12 cellular contexts compared by ENCODE assay signal in genomic region chr11:316891-317291, GRCh38. TPM values are rescaled to one million over a fixed set of nuclear protein-coding genes. Genes with fewer than 3 reads are reported as not detected.
A peak's percentile ranks its signal among the peaks of the same experiment; 100 is the strongest.
DNase-seq lines count a peak whose midpoint lies in the region; ATAC-seq and TF ChIP-seq lines count a peak whose summit lies in the region.
"Had no signal": no experiment of that assay in that cellular context is flagged by ENCODE, and none has a peak within 500 bp of the region (broad histone marks: within the 10 kb centered on the region; RNA-seq: fewer than 3 reads in every experiment).

No MANE protein-coding gene starts in this region.

- peak overlapping the region; percentile 98 for H3K27ac Mint-ChIP-seq in central memory CD8-positive, alpha-beta T cell (ENCODE audit: low read depth)

- H3K4me3 ChIP-seq in heart right ventricle (peak overlapping the region; percentile 55 to 85 (median 75)), mononuclear cell (ENCODE audit: low read length) (peak overlapping the region; percentile 80), vagina (peak overlapping the region; percentile 63 to 82), adrenal gland (peak overlapping the region in 1 of 4 donors; percentile 45)

- 41 to 51% methylated on average over 7 of the region's 7 CpGs for WGBS in heart right ventricle, 2 donors
- 63 to 71% (median 67%) methylated on average over 7 of the region's 7 CpGs for WGBS in adrenal gland, 4 donors

- TF ChIP-seq POLR2A in vagina (IDR thresholded peaks at IDR 0.05) (no peak), adrenal gland (IDR thresholded peaks at IDR 0.05) (no peak)

- H3K4me1 Mint-ChIP-seq in central memory CD8-positive, alpha-beta T cell = peaks cover 59% of the 10 kb centered on the region

- intact Hi-C loops in heart right ventricle (cut with DNase I) (loop anchor here in 1 of 10 donors (10.0 kb wide), 1 partner anchor 62 kb away; no protein-coding TSS in a partner anchor), Right ventricle myocardium inferior (cut with DNase I) (no loop called here), vagina (cut with DNase I) (no loop called here), adrenal gland (cut with DNase I) (no loop called here)

- DNase-seq in heart right ventricle = no peak
- no peak for DNase-seq in Right ventricle myocardium inferior (ENCODE audit: missing footprints)
- no peak for DNase-seq in central memory CD8-positive, alpha-beta T cell (ENCODE audit: low spot score in 2 of 2)
- no peak for DNase-seq in vagina (ENCODE audit: extremely low spot score in 2 of 2)
- DNase-seq in adrenal gland = no peak
- no peak for DNase-seq in HT-29 (ENCODE audit: low spot score)
- DNase-seq in DMS79 (lab: John Stamatoyannopoulos, UW) = no peak
- DNase-seq: AML-193, hypothalamus, NCI-H146 had no signal

- peaks cover 0 to 23% (median 0%) of the 10 kb centered on the region in 9 donors for H3K36me3 ChIP-seq in heart right ventricle
- H3K36me3 ChIP-seq in vagina = no peaks in the 10 kb centered on the region
- no peaks in the 10 kb centered on the region for H3K36me3 ChIP-seq in adrenal gland (replicated peaks in 1 of 2)

- peaks cover 0 to 23% (median 12%) of the 10 kb centered on the region in 7 donors for H3K27me3 ChIP-seq in heart right ventricle
- H3K27me3 ChIP-seq in mononuclear cell (ENCODE audit: insufficient read depth, low read length) = no peaks in the 10 kb centered on the region
- no peaks in the 10 kb centered on the region for H3K27me3 ChIP-seq in vagina
- H3K27me3 ChIP-seq in adrenal gland = peaks cover 16% of the 10 kb centered on the region

- peaks cover 44% of the 10 kb centered on the region for H3K36me3 Mint-ChIP-seq in central memory CD8-positive, alpha-beta T cell (ENCODE audit: insufficient read depth)

- TF ChIP-seq CTCF in heart right ventricle (IDR thresholded peaks at IDR 0.05) (no peak), vagina (IDR thresholded peaks at IDR 0.05) (no peak), adrenal gland (IDR thresholded peaks at IDR 0.05) (no peak)

- no peaks in the 10 kb centered on the region for H3K9me3 Mint-ChIP-seq in central memory CD8-positive, alpha-beta T cell

- H3K27me3 Mint-ChIP-seq in central memory CD8-positive, alpha-beta T cell = no peaks in the 10 kb centered on the region

- H3K27ac ChIP-seq in heart right ventricle = peak overlapping the region; percentile 83 to 99 (median 94)
- peak overlapping the region; percentile 97 for H3K27ac ChIP-seq in vagina
- H3K27ac ChIP-seq in adrenal gland = peak overlapping the region in 2 of 5 donors; percentile 74 to 89

- H3K4me1 ChIP-seq in heart right ventricle (peaks cover 3 to 53% (median 33%) of the 10 kb centered on the region in 9 donors), mononuclear cell (ENCODE audit: insufficient read depth, low read length) (peaks cover 57% of the 10 kb centered on the region), vagina (peaks cover 42% of the 10 kb centered on the region), adrenal gland (replicated peaks in 1 of 2) (peaks cover 3 to 26% of the 10 kb centered on the region in 2 donors)

- ATAC-seq in heart right ventricle (no peak), Right ventricle myocardium inferior (no peak)
- peak; percentile 6 for ATAC-seq in central memory CD8-positive, alpha-beta T cell (replicated peaks; ENCODE audit: extremely low read depth, poor library complexity, severe bottlenecking)
- ATAC-seq: SK-N-SH treated with all-trans-retinoic acid at 6 μM for 48 hours had no signal

- H3K4me3 Mint-ChIP-seq in central memory CD8-positive, alpha-beta T cell = peak overlapping the region; percentile 89

- no peaks in the 10 kb centered on the region for H3K9me3 ChIP-seq in heart right ventricle
- H3K9me3 ChIP-seq in mononuclear cell (ENCODE audit: low read depth, low read length) = no peaks in the 10 kb centered on the region
- no peaks in the 10 kb centered on the region for H3K9me3 ChIP-seq in vagina
- H3K9me3 ChIP-seq in adrenal gland (replicated peaks in 1 of 3) = no peaks in the 10 kb centered on the region

RNA-seq across cellular contexts. Expression of gene IFITM1, which starts 3.1 kb away (rescaled TPM):
- total RNA-seq in heart right ventricle (100 to 1,000 TPM in 4 of 10 donors, 10 to 100 TPM in 6; 51.6 to 182 (median 94.9) TPM), Right ventricle myocardium inferior (125 TPM), mononuclear cell (276 TPM), vagina (379 TPM), adrenal gland (100 to 1,000 TPM in 3 of 8 donors, 10 to 100 TPM in 5; 52.8 to 238 (median 85.3) TPM)
- polyA plus RNA-seq in heart right ventricle (100 to 1,000 TPM; 235 to 427 TPM), adrenal gland (100 to 1,000 TPM in 2 of 3 donors, 10 to 100 TPM in 1; 84.6 to 360 (median 139) TPM)
- 6.8 and 7.6 TPM in 2 replicates for total RNA-seq in HT-29 (2014; rRNA removed; shearing (Covaris generic))

RNA-seq across cellular contexts. Expression of gene IFITM3, which starts 3.8 kb away (rescaled TPM):
- total RNA-seq in heart right ventricle = 100 to 1,000 TPM in 9 of 10 donors, 10 to 100 TPM in 1; 94.1 to 591 (median 172) TPM
- 1,000 to 10,000 TPM in 1 of 2 donors, 100 to 1,000 TPM in 1; 676 to 1,409 TPM for polyA plus RNA-seq in heart right ventricle
- total RNA-seq in Right ventricle myocardium inferior = 401 TPM
- 14.1 TPM for total RNA-seq in mononuclear cell
- total RNA-seq in vagina = 908 TPM
- total RNA-seq in adrenal gland = 100 to 1,000 TPM; 120 to 946 (median 395) TPM
- 1,000 to 10,000 TPM in 1 of 3 donors, 100 to 1,000 TPM in 2; 454 to 1,592 (median 502) TPM for polyA plus RNA-seq in adrenal gland
- total RNA-seq in HT-29 (2014; rRNA removed; shearing (Covaris generic)) = 10.6 and 30.1 TPM in 2 replicates

RNA-seq across cellular contexts. Expression of gene IFITM2, which starts 9.3 kb away (rescaled TPM):
- 100 to 1,000 TPM in 7 of 10 donors, 10 to 100 TPM in 3; 57.2 to 333 (median 144) TPM for total RNA-seq in heart right ventricle
- polyA plus RNA-seq in heart right ventricle = 100 to 1,000 TPM; 423 to 843 TPM
- 253 TPM for total RNA-seq in Right ventricle myocardium inferior
- total RNA-seq in mononuclear cell = 52.9 TPM
- total RNA-seq in vagina = 780 TPM
- total RNA-seq in adrenal gland = 100 to 1,000 TPM in 7 of 8 donors, 10 to 100 TPM in 1; 96.5 to 269 (median 190) TPM
- polyA plus RNA-seq in adrenal gland = 100 to 1,000 TPM; 290 to 835 (median 443) TPM
- total RNA-seq in HT-29 (2014; rRNA removed; shearing (Covaris generic)) = 31.2 and 32.3 TPM in 2 replicates

RNA-seq across cellular contexts. Expression of gene IFITM5, which starts 17.6 kb away (rescaled TPM):
- total RNA-seq in heart right ventricle (not detected), Right ventricle myocardium inferior (not detected), mononuclear cell (not detected), vagina (not detected), adrenal gland (not detected)
- polyA plus RNA-seq in heart right ventricle (not detected), adrenal gland (not detected)
- total RNA-seq in HT-29 (2014; rRNA removed; shearing (Covaris generic)) = not detected in 2 replicates

RNA-seq across cellular contexts. Expression of gene PGGHG, which starts 28.0 kb away (rescaled TPM):
- total RNA-seq in heart right ventricle (10 to 100 TPM in 1 of 10 donors, 1 to 10 TPM in 9; 3.3 to 10.8 (median 5.9) TPM), Right ventricle myocardium inferior (10.0 TPM), mononuclear cell (85.2 TPM), vagina (46.7 TPM), adrenal gland (1 to 10 TPM; 1.2 to 9.8 (median 7.1) TPM)
- polyA plus RNA-seq in heart right ventricle (10 to 100 TPM; 15.9 to 45.3 TPM), adrenal gland (10 to 100 TPM in 2 of 3 donors, under 1 TPM in 1; 0.55 to 77.2 (median 29.4) TPM)
- 175 and 194 TPM in 2 replicates for total RNA-seq in HT-29 (2014; rRNA removed; shearing (Covaris generic))
